In the genomic region with DNA sequence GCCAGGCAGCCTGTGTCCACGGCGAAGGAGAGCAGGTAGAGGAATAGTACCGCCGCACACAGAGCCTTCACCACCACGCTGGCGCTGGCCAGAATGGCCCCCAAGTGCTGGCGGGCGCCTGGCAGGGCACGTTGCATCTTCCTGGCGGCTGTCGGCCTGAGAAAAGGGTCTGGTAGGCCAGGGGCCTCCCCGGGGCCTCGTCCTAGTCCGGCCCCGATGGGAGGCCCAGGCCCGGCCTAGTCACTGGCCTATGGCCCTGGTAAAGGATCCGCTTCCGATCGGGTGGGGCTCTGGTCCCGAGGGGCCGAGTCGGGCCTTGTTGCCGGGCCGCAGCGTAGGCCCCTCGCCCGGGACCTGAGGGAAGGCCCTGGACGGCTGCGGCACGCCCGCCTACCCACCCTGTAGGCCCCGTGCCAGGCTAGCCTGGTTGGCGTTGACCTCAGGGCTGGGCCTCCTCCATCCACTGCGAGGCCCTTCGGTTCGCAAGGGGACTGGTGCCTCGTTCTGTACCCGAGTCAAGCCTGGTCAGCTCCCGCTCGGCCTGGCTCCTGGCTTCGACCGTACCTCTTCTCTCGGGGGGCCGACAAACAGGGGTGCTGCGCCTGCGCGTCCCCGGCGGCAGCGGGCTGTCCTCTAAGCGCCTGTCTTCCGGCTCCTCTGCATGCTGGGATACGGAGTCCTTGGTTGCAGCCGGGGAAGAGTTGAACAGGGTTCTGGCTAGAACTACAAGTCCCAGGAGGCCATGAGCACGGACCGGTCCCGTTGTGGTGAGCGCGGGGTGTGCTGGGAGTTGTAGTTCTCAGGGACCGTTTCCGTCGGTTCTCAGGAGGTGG, we compare ENCODE assay signal across 8 cellular contexts. TPM values are rescaled to one million over a fixed set of nuclear protein-coding genes. Genes with fewer than 3 reads are reported as not detected.
A peak's percentile ranks its signal among the peaks of the same experiment; 100 is the strongest.
DNase-seq lines count a peak whose midpoint lies in the region; ATAC-seq, FAIRE-seq and TF ChIP-seq lines count a peak whose summit lies in the region.

A gene with protein sequence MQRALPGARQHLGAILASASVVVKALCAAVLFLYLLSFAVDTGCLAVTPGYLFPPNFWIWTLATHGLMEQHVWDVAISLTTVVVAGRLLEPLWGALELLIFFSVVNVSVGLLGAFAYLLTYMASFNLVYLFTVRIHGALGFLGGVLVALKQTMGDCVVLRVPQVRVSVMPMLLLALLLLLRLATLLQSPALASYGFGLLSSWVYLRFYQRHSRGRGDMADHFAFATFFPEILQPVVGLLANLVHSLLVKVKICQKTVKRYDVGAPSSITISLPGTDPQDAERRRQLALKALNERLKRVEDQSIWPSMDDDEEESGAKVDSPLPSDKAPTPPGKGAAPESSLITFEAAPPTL (minus strand): TSS at position 595 of the 833 bp plus-strand sequence. CDS start 458 bp downstream, at position 137.

- intact Hi-C loops in OCI-LY7 (cut with micrococcal nuclease; ENCODE audit: unreplicated experiment), result loop anchor here (1.0 kb wide), 1 partner anchor 8 kb away; no protein-coding TSS in a partner anchor

- H3K36me3 ChIP-seq in OCI-LY7 (ENCODE audit: insufficient read depth, low read length), result peaks cover 26% of the 10 kb centered on the region; the same call in 1 of the 2 replicates

- H2AFZ ChIP-seq in OCI-LY7 (ENCODE audit: low read length), result peak within 1 kb of the TSS; percentile 95

- peaks cover 33% of the 10 kb centered on the region for H3K4me1 Mint-ChIP-seq in endothelial cell (ENCODE audit: unreplicated experiment)
- H3K4me1 Mint-ChIP-seq in mesothelial cell of epicardium, result peaks cover 39% of the 10 kb centered on the region

- H4K20me1 ChIP-seq in OCI-LY7 (ENCODE audit: insufficient read depth, low read length), result 0 out of 2 replicates have a peak, but pooled peaks cover 4% of the 10 kb centered on the region

- FAIRE-seq in D721Med (lab: Jason Lieb, UNC), result peak; percentile 44

- peaks cover 23% of the 10 kb centered on the region; the same call in 1 of the 2 replicates for H3K79me2 ChIP-seq in OCI-LY7 (ENCODE audit: insufficient read depth, low read depth, low read length)

- ATAC-seq in GM21526 (IDR thresholded peaks at IDR 0.05; ENCODE audit: low FRiP score, unreplicated experiment), result peak; percentile 92

- peak; percentile 98 for DNase-seq in D721Med (ENCODE audit: insufficient read length, low spot score)
- peak; percentile 95 for DNase-seq in HuH-7.5 (ENCODE audit: low spot score)
- DNase-seq in OCI-LY7 (ENCODE audit: low spot score), result peak; percentile 98
- peak; percentile 89 for DNase-seq in activated T-cell treated with anti-CD3 and anti-CD28 coated beads for 1 hour (ENCODE audit: low read depth)
- DNase-seq in endothelial cell (ENCODE audit: low spot score), result peak; percentile 88
- peak; percentile 88 to 91 for DNase-seq in mesothelial cell of epicardium (ENCODE audit: low spot score in 2 of 2, unreplicated experiment in 2 of 2)
- DNase-seq in stimulated activated CD8-positive, alpha-beta memory T cell treated with anti-CD3 and anti-CD28 coated beads, Interleukin-15, amount 100 ng/mL, for 48 hours (ENCODE audit: low read depth in 2 of 2), result peak; percentile 92 to 94

- peak within 1 kb of the TSS; percentile 27 for H3K27ac Mint-ChIP-seq in endothelial cell (ENCODE audit: unreplicated experiment)
- H3K27ac Mint-ChIP-seq in mesothelial cell of epicardium, result peak within 1 kb of the TSS; percentile 96

- H3K4me3 ChIP-seq in OCI-LY7 (ENCODE audit: low read depth, low read length, poor library complexity, severe bottlenecking), result peak within 1 kb of the TSS; percentile 76

- H3K27ac ChIP-seq in OCI-LY7 (ENCODE audit: low read depth, low read length, poor library complexity, severe bottlenecking), result no peak within 1 kb of the TSS

- H3K27me3 Mint-ChIP-seq in endothelial cell (ENCODE audit: unreplicated experiment) (peaks cover 6% of the 10 kb centered on the region), mesothelial cell of epicardium (ENCODE audit: low read depth) (peaks cover 2% of the 10 kb centered on the region)

- CTCF ChIA-PET in OCI-LY7 (lab: Charles Lee; ENCODE audit: unreplicated experiment), result no interaction called here

- no peaks in the 10 kb centered on the region for H3K9me2 ChIP-seq in OCI-LY7 (ENCODE audit: insufficient read depth, low read length)

- peak within 1 kb of the TSS; percentile 82 for H3K4me2 ChIP-seq in OCI-LY7 (ENCODE audit: low read length)

- H3K36me3 Mint-ChIP-seq in endothelial cell (ENCODE audit: low read depth, unreplicated experiment) (peaks cover 13% of the 10 kb centered on the region), mesothelial cell of epicardium (no peaks in the 10 kb centered on the region)

- no peak for TF ChIP-seq CTCF in D721Med (IDR thresholded peaks at IDR 0.05; ENCODE audit: insufficient read depth, missing control alignments)
- TF ChIP-seq CTCF in OCI-LY7 (conservative IDR thresholded peaks at IDR 0.05; ENCODE audit: low read length), result no peak
- TF ChIP-seq CTCF in endothelial cell (IDR thresholded peaks at IDR 0.05; ENCODE audit: unreplicated experiment), result no peak
- no peak for TF ChIP-seq CTCF in mesothelial cell of epicardium (IDR thresholded peaks at IDR 0.05; ENCODE audit: unreplicated experiment)

- no peaks in the 10 kb centered on the region for H3K9me3 ChIP-seq in OCI-LY7 (ENCODE audit: low read length)

- peaks cover 40% of the 10 kb centered on the region for H3K4me1 ChIP-seq in OCI-LY7 (ENCODE audit: insufficient read depth, low read length, poor library complexity, severe bottlenecking)

- no peaks in the 10 kb centered on the region for H3K9me3 Mint-ChIP-seq in endothelial cell (ENCODE audit: unreplicated experiment)
- H3K9me3 Mint-ChIP-seq in mesothelial cell of epicardium, result no peaks in the 10 kb centered on the region

- POLR2A ChIA-PET in OCI-LY7 (lab: Charles Lee), result interaction anchor here (0.5 to 1.4 kb wide), 3 partner anchors 9 to 78 kb away, joined by 3 to 9 read pairs (median 8); a partner anchor contains a TSS

- TSS peak; percentile 81 for BruUV-seq in OCI-LY7 (replicated peaks; lab: Mats Ljungman, UMichigan)

- H3K4me3 Mint-ChIP-seq in endothelial cell (ENCODE audit: unreplicated experiment), result peak within 1 kb of the TSS; percentile 94
- peak within 1 kb of the TSS; percentile 97 for H3K4me3 Mint-ChIP-seq in mesothelial cell of epicardium

RNA-seq across cellular contexts. Expression of the gene that starts here (rescaled TPM):
- 14.5 and 18.9 TPM in 2 replicates for total RNA-seq in OCI-LY7 (2014; rRNA removed; shearing (Covaris generic))
- 16.2 and 17.1 TPM in 2 replicates for total RNA-seq in OCI-LY7 (2022)
- 44.9 TPM for total RNA-seq in endothelial cell (ENCODE audit: unreplicated experiment)
- total RNA-seq in mesothelial cell of epicardium, result 38.6 to 41.3 TPM (median 40.3 TPM) in 3 replicates
